Comparison of ENCODE assay signal across 8 cellular contexts in the genomic region with DNA sequence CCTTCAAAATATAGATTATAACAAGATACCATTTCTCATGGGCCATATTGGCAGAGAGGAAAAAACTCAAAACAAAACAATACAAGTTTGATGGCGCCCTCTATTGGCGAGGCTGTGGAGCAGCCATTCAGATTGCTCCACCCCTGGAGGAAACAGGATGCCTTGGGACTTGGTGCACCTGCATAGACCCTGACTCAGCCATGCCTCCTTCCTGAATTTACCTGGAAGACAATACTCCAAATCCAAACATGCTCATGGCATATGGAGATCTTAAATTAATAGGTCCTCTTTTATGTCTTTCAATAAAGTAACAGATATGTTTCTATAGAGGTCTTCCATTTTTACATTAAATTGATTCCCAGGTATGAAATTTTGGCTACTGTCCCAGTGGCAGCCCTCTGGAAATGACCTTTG.
A peak's percentile ranks its signal among the peaks of the same experiment; 100 is the strongest.
DNase-seq lines count a peak whose midpoint lies in the region; ATAC-seq and TF ChIP-seq lines count a peak whose summit lies in the region.

No MANE protein-coding gene starts in this region.

- H3K36me3 ChIP-seq in MG63 = no peaks in the 10 kb centered on the region
- no peaks in the 10 kb centered on the region for H3K36me3 ChIP-seq in adipocyte (ENCODE audit: control insufficient read depth, insufficient read depth, low read length, severe bottlenecking)

- DNase-seq in GM12865 (ENCODE audit: low read depth) = peak; percentile 56
- peak; percentile 20 for DNase-seq in MG63
- DNase-seq in T-helper 1 cell = peak in 4 of 5 donors; percentile 50 to 66 (median 54)
- peak; percentile 57 for DNase-seq in adipocyte (ENCODE audit: low read depth)
- peak; percentile 72 for DNase-seq in kidney tubule cell (ENCODE audit: low spot score)
- DNase-seq in stimulated activated CD8-positive, alpha-beta memory T cell treated with anti-CD3 and anti-CD28 coated beads, Interleukin-4, amount 100 ng/mL, for 24 hours (ENCODE audit: low read depth) = peak; percentile 39
- no peak for DNase-seq in retina

- no peaks in the 10 kb centered on the region for H3K9me3 ChIP-seq in MG63
- H3K9me3 ChIP-seq in adipocyte (ENCODE audit: control insufficient read depth, low read length) = peaks cover 4% of the 10 kb centered on the region

- no peak for ATAC-seq in HG02763 (IDR thresholded peaks at IDR 0.05; ENCODE audit: unreplicated experiment)

- H3K9ac ChIP-seq in adipocyte (ENCODE audit: low read length) = no peak overlapping the region

- peak; percentile 73 for TF ChIP-seq CTCF in GM12865 (IDR thresholded peaks at IDR 0.05; ENCODE audit: insufficient read depth, low read depth, low read length, missing control alignments)

- H3K4me3 ChIP-seq in GM12865 (ENCODE audit: low read depth, low read length) = no peak overlapping the region
- no peak overlapping the region for H3K4me3 ChIP-seq in MG63
- no peak overlapping the region for H3K4me3 ChIP-seq in adipocyte (ENCODE audit: low read length)

- H3K27me3 ChIP-seq in MG63 = no peaks in the 10 kb centered on the region
- peaks cover 9% of the 10 kb centered on the region for H3K27me3 ChIP-seq in adipocyte (replicated peaks; ENCODE audit: control insufficient read depth, insufficient read depth, low read length)

- H3K4me1 ChIP-seq in adipocyte (ENCODE audit: control insufficient read depth, insufficient read depth, low read length) = peaks cover 6% of the 10 kb centered on the region
